25 cellular contexts compared by ENCODE assay signal in the genomic region with DNA sequence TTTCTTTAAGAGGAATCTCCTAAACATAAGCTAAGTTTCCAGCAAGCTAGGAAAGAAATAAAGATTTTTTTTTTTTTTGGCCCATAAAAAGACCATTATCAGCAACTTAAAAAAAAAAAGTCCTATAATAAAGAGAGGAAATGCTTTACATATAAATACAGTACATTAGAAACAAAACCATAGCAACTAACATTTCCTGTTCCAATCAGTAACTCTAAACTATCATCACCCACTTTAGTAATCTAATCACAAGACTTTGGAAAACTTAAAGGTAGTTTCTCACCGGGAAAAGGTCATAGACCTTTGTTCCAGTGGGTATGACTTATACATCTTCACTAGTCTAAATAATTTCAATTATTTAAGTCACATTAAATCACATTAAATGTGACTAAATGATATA.
"Had no signal": no experiment of that assay in that cellular context is flagged by ENCODE, and none has a peak within 500 bp of the region (broad histone marks: within the 10 kb centered on the region; RNA-seq: fewer than 3 reads in every experiment).

No MANE protein-coding gene starts in this region.

- H3K27ac ChIP-seq: breast epithelium, coronary artery, epithelial cell of prostate, heart left ventricle, lower lobe of right lung, vagina had no signal

- H3K4me1 ChIP-seq: heart left ventricle had no signal

- DNase-seq: activated CD4-positive, alpha-beta T cell treated with anti-CD3 and anti-CD28 coated beads, Interleukin-2, amount 50 U/mL, for 4 hours; activated CD8-positive, alpha-beta memory T cell treated with anti-CD3 and anti-CD28 coated beads for 24 hours; activated CD8-positive, alpha-beta memory T cell treated with anti-CD3 and anti-CD28 coated beads, Interleukin-2, amount 50 U/mL, for 4 hours; activated naive CD8-positive, alpha-beta T cell treated with anti-CD3 and anti-CD28 coated beads for 36 hours; activated T-cell treated with anti-CD3 and anti-CD28 coated beads, Interleukin-2, amount 50 U/mL, for 24 hours; amniotic stem cell; endodermal cell; heart left ventricle; islet precursor cell; lower lobe of right lung; mesendoderm; naive thymus-derived CD4-positive, alpha-beta T cell; occipital lobe; posterior cingulate gyrus; stimulated activated CD4-positive, alpha-beta T cell treated with anti-CD3 and anti-CD28 coated beads, Interleukin-2, amount 100 ng/mL, for 48 hours; stimulated activated CD8-positive, alpha-beta memory T cell treated with anti-CD3 and anti-CD28 coated beads, Interleukin-4, amount 100 ng/mL, for 48 hours; stimulated activated naive B cell treated with anti-CD40 and anti-IgM and Interleukin-4, amounts not matched to agents 10 μg/mL and 1 μg/mL and 100 μg/mL, for 72 hours; T-helper 9 cell; trophoblast cell had no signal

- H3K36me3 ChIP-seq: breast epithelium had no signal

- ATAC-seq: activated T-helper 17 cell treated with anti-CD3 and anti-CD28 coated beads, Interleukin-2, amount 50 U/mL, for 72 hours; heart left ventricle; lower lobe of right lung; naive thymus-derived CD4-positive, alpha-beta T cell; sciatic nerve; stimulated activated naive B cell treated with anti-CD40 and anti-IgM and Interleukin-4, amounts not matched to agents 10 μg/mL and 1 μg/mL and 100 μg/mL, for 72 hours had no signal

- H3K9me3 ChIP-seq: breast epithelium, heart left ventricle, lower lobe of right lung, vagina had no signal

- H3K4me3 ChIP-seq: breast epithelium, coronary artery, heart left ventricle, lower lobe of right lung, vagina had no signal

- H3K27me3 ChIP-seq: breast epithelium, heart left ventricle, vagina had no signal
